8 cellular contexts compared by ENCODE assay signal in genomic region chr18:25503567-25504081, GRCh38.
A peak's percentile ranks its signal among the peaks of the same experiment; 100 is the strongest.
DNase-seq lines count a peak whose midpoint lies in the region; ATAC-seq, FAIRE-seq and TF ChIP-seq lines count a peak whose summit lies in the region.

No MANE protein-coding gene starts in this region.

- H3K4me3 ChIP-seq in duodenal mucosa (ENCODE audit: low read depth in 1 of 2, low read length in 2 of 2), result peak overlapping the region; percentile 40 to 63
- peak overlapping the region; percentile 35 for H3K4me3 ChIP-seq in suprapubic skin

- TF ChIP-seq POLR2A in suprapubic skin (IDR thresholded peaks at IDR 0.05), result no peak
- TF ChIP-seq POLR2A in GM12892 (IDR thresholded peaks at IDR 0.05; ENCODE audit: low read depth, low read length), result no peak

- FAIRE-seq in GM12892 (lab: Jason Lieb, UNC), result no peak

- no peak for TF ChIP-seq CTCF in suprapubic skin (IDR thresholded peaks at IDR 0.05)

- POLR2A ChIA-PET in naive thymus-derived CD8-positive, alpha-beta T cell (lab: Charles Lee), result no interaction called here

- H3K9ac ChIP-seq in ES-I3 (ENCODE audit: low read depth, low read length) (peak overlapping the region; percentile 79; the same call in 1 of the 2 replicates), duodenal mucosa (ENCODE audit: low read depth in 1 of 2, low read length in 2 of 2) (peak overlapping the region in 1 of 2 donors; percentile 17)

- H3K9me3 ChIP-seq in ES-I3 (ENCODE audit: control insufficient read depth, insufficient read depth, low read length) (no peaks in the 10 kb centered on the region), duodenal mucosa (ENCODE audit: control insufficient read depth in 1 of 2, low read length in 2 of 2) (no peaks in the 10 kb centered on the region), suprapubic skin (no peaks in the 10 kb centered on the region)

- H3K4me1 ChIP-seq in ES-I3 (ENCODE audit: insufficient read depth, low read length) (no peaks in the 10 kb centered on the region), duodenal mucosa (ENCODE audit: control insufficient read depth in 1 of 2, insufficient read depth in 2 of 2, low read length in 2 of 2) (no peaks in the 10 kb centered on the region), suprapubic skin (peaks cover 5% of the 10 kb centered on the region)

- H3K27me3 ChIP-seq in duodenal mucosa (ENCODE audit: control insufficient read depth in 1 of 2, insufficient read depth in 2 of 2, low read length in 2 of 2) (no peaks in the 10 kb centered on the region), suprapubic skin (no peaks in the 10 kb centered on the region)

- H3K9me3 Mint-ChIP-seq in naive thymus-derived CD8-positive, alpha-beta T cell, result peaks cover 0 to 3% (median 0%) of the 10 kb centered on the region in 9 donors

- peak; percentile 79 for ATAC-seq in left lobe of liver
- ATAC-seq in naive thymus-derived CD8-positive, alpha-beta T cell, result no peak

- DNase-seq in NOMO-1 treated with DMSO at 0.1 percent for 48 hours (lab: John Stamatoyannopoulos, UW; ENCODE audit: unreplicated experiment) (peak; percentile 19), left lobe of liver (ENCODE audit: low spot score) (no peak), suprapubic skin (ENCODE audit: low spot score in 2 of 2) (peak in 1 of 2 donors; percentile 64), GM12892 (ENCODE audit: insufficient read length) (no peak)
- DNase-seq in activated CD4-positive, alpha-beta T cell treated with anti-CD3 and anti-CD28 coated beads, Interleukin-2, amount 50 U/mL, for 4 hours, result no peak
- no peak for DNase-seq in naive thymus-derived CD8-positive, alpha-beta T cell

- no peak for TF ChIP-seq EP300 in suprapubic skin (IDR thresholded peaks at IDR 0.05)

- WGBS in suprapubic skin, result 12% methylated on average over 11 of the region's 11 CpGs

- peaks cover 2 to 26% (median 7%) of the 10 kb centered on the region in 5 donors for H3K27me3 Mint-ChIP-seq in naive thymus-derived CD8-positive, alpha-beta T cell

- no peak overlapping the region for H3K27ac ChIP-seq in duodenal mucosa (ENCODE audit: low read depth, low read length)
- no peak overlapping the region for H3K27ac ChIP-seq in suprapubic skin

- H3K4me3 Mint-ChIP-seq in naive thymus-derived CD8-positive, alpha-beta T cell, result no peak overlapping the region

- H3K36me3 Mint-ChIP-seq in naive thymus-derived CD8-positive, alpha-beta T cell, result no peaks in the 10 kb centered on the region

- no peaks in the 10 kb centered on the region for H3K36me3 ChIP-seq in ES-I3 (ENCODE audit: insufficient read depth, low read length)
- no peaks in the 10 kb centered on the region for H3K36me3 ChIP-seq in duodenal mucosa (ENCODE audit: control insufficient read depth in 1 of 2, insufficient read depth in 2 of 2, low read length in 2 of 2)
- no peaks in the 10 kb centered on the region for H3K36me3 ChIP-seq in suprapubic skin

- H3K27ac Mint-ChIP-seq in naive thymus-derived CD8-positive, alpha-beta T cell, result no peak overlapping the region

- peaks cover 0 to 4% (median 2%) of the 10 kb centered on the region in 4 donors for H3K4me1 Mint-ChIP-seq in naive thymus-derived CD8-positive, alpha-beta T cell
